ENCODE assay signal across 19 cellular contexts in genomic region chr11:77024745-77025144, GRCh38. TPM values are rescaled to one million over a fixed set of nuclear protein-coding genes. Genes with fewer than 3 reads are reported as not detected.
DNase-seq lines count a peak whose midpoint lies in the region; ATAC-seq, FAIRE-seq and TF ChIP-seq lines count a peak whose summit lies in the region.
"Had no signal": no experiment of that assay in that cellular context is flagged by ENCODE, and none has a peak within 500 bp of the region (broad histone marks: within the 10 kb centered on the region; RNA-seq: fewer than 3 reads in every experiment).

No MANE protein-coding gene starts in this region.

- H3K36me3 Mint-ChIP-seq in memory B cell = no peaks in the 10 kb centered on the region

- TF ChIP-seq CTCF in OCI-LY3 (IDR thresholded peaks at IDR 0.05; ENCODE audit: low read depth, low read length) = no peak
- TF ChIP-seq CTCF in left lung (IDR thresholded peaks at IDR 0.05) = no peak

- FAIRE-seq in GM12892 (lab: Jason Lieb, UNC) = peak; percentile 17
- FAIRE-seq: A204.1, D721Med, G401.6, HTR-8/SVneo had no signal

- ATAC-seq in memory B cell (ENCODE audit: low read depth) = peak; percentile 54
- ATAC-seq in left lung = no peak
- ATAC-seq in HG03520 (IDR thresholded peaks at IDR 0.05; ENCODE audit: unreplicated experiment) = no peak

- no peaks in the 10 kb centered on the region for H3K79me2 ChIP-seq in OCI-LY3 (ENCODE audit: low read length)

- intact Hi-C loops in left lung (cut with DNase I) = no loop called here

- DNase-seq in GM12892 (ENCODE audit: insufficient read length) = no peak
- DNase-seq in memory B cell (ENCODE audit: low spot score in 2 of 2) = no peak
- DNase-seq in RKO (ENCODE audit: low spot score) = no peak
- no peak for DNase-seq in HUDEP-2 (lab: John Stamatoyannopoulos, UW; ENCODE audit: unreplicated experiment in 76 of 76)
- DNase-seq in left lung = no peak
- DNase-seq: BE2C; CD4-positive, alpha-beta memory T cell; DMS153; DMS79 treated with DMSO at 0.1 percent for 48 hours; EL; GOT3; H9 had no signal

- peaks cover 13% of the 10 kb centered on the region for H3K4me1 ChIP-seq in OCI-LY3 (ENCODE audit: low read length)
- H3K4me1 ChIP-seq in left lung = peaks cover 0 to 9% of the 10 kb centered on the region in 2 donors
- H3K4me1 ChIP-seq: BE2C had no signal

- H3K27me3 Mint-ChIP-seq in memory B cell = peaks cover 4% of the 10 kb centered on the region

- H3K4me2 ChIP-seq in OCI-LY3 (ENCODE audit: low read length) = peak overlapping the region; percentile 56

- H2AFZ ChIP-seq in OCI-LY3 (ENCODE audit: low read depth, low read length) = peak overlapping the region; percentile 5; the same call in 1 of the 2 replicates

- 0 out of 2 replicates have a peak overlapping the region, but pooled peaks have one; percentile 13 for H3K9ac ChIP-seq in OCI-LY3 (ENCODE audit: low read length)

- no peak overlapping the region for H3K27ac Mint-ChIP-seq in memory B cell
- H3K27ac Mint-ChIP-seq: CD4-positive, alpha-beta memory T cell had no signal

- H3K9me3 ChIP-seq in OCI-LY3 (ENCODE audit: insufficient read depth, low read length) (no peaks in the 10 kb centered on the region), left lung (no peaks in the 10 kb centered on the region)
- H3K9me3 ChIP-seq: BE2C had no signal

- H3K27ac ChIP-seq in OCI-LY3 (ENCODE audit: low read length) (peak overlapping the region; percentile 70), left lung (no peak overlapping the region)
- H3K27ac ChIP-seq: C4-2B had no signal

- H3K4me1 Mint-ChIP-seq in memory B cell = no peaks in the 10 kb centered on the region
- H3K4me1 Mint-ChIP-seq: CD4-positive, alpha-beta memory T cell had no signal

- H3K4me3 ChIP-seq in OCI-LY3 (ENCODE audit: low read length) = peak overlapping the region; percentile 23; the same call in 1 of the 2 replicates
- no peak overlapping the region for H3K4me3 ChIP-seq in left lung

- no peak for TF ChIP-seq POLR2A in GM12892 (IDR thresholded peaks at IDR 0.05; ENCODE audit: low read depth, low read length)

- no peaks in the 10 kb centered on the region for H3K9me3 Mint-ChIP-seq in memory B cell
- H3K9me3 Mint-ChIP-seq: H9 had no signal

- H3K27me3 ChIP-seq in OCI-LY3 (ENCODE audit: low read depth, low read length) = peaks cover 6% of the 10 kb centered on the region; the same call in 1 of the 2 replicates
- H3K27me3 ChIP-seq in left lung = no peaks in the 10 kb centered on the region
- H3K27me3 ChIP-seq: BE2C had no signal

- H3K4me3 Mint-ChIP-seq in memory B cell = no peak overlapping the region
- H3K4me3 Mint-ChIP-seq: CD4-positive, alpha-beta memory T cell; H9 had no signal

- H4K20me1 ChIP-seq in OCI-LY3 (ENCODE audit: insufficient read depth, low read length) = no peaks in the 10 kb centered on the region

- peaks cover 3% of the 10 kb centered on the region for H3K36me3 ChIP-seq in OCI-LY3 (replicated peaks; ENCODE audit: low read depth, low read length)
- peaks cover 0 to 25% of the 10 kb centered on the region in 2 donors for H3K36me3 ChIP-seq in left lung
- H3K36me3 ChIP-seq: BE2C had no signal

RNA-seq across cellular contexts. Expression of gene B3GNT6, which starts 9.5 kb away (rescaled TPM):
- polyA plus RNA-seq in GM12892 (2012; ENCODE audit: missing spikeins) = not detected
- under 1 TPM in 1 of 2 donors, not detected in 1; 0.60 TPM for total RNA-seq in left lung
- total RNA-seq: CD4-positive, alpha-beta memory T cell; H9 had no signal
- polyA plus RNA-seq: CD4-positive, alpha-beta memory T cell had no signal

RNA-seq across cellular contexts. Expression of gene CAPN5, which starts 42.0 kb away (rescaled TPM):
- not detected for polyA plus RNA-seq in GM12892 (2012; ENCODE audit: missing spikeins)
- total RNA-seq in left lung = 10 to 100 TPM; 11.7 to 13.2 TPM
